Comparison of ENCODE assay signal across 1 cellular context in the genomic region with DNA sequence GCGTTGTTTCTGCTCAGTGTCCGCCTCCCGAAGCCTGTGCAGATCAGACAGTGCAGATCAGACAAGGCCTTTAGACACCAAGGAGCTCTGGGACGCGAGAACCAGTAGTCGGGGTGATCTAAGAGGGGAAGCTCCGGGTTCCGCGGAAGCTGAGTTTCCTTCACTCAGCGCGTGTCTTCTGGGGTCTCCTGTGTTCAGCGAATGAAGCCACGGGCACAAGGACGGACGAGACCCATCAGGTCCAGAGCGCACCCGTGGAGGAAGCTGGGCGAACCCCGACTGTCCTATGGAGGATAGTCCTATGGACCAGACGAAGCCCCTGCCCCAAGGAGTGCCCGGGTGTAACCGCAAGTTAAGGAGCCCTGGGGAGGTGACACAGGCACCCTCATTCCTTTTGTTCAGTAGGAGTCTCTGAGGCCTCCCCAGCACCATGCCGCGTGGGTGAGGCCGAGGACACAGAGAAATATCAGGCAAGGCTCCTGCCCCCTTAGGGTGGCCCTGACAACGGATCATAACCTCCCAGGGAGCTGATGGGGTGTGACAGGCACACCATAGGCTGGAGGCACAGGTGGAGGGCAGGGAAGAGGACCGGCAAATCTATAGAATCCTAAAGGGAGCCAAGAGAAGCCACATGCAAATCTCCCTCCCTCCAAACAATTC.
TF ChIP-seq lines count a peak whose summit lies in the region.

No MANE protein-coding gene starts in this region.

TF ChIP-seq in K562, 482 proteins besides CTCF, POLR2A, EP300 and RAD21 (continued from another document):
- TF ChIP-seq, protein P1, sequence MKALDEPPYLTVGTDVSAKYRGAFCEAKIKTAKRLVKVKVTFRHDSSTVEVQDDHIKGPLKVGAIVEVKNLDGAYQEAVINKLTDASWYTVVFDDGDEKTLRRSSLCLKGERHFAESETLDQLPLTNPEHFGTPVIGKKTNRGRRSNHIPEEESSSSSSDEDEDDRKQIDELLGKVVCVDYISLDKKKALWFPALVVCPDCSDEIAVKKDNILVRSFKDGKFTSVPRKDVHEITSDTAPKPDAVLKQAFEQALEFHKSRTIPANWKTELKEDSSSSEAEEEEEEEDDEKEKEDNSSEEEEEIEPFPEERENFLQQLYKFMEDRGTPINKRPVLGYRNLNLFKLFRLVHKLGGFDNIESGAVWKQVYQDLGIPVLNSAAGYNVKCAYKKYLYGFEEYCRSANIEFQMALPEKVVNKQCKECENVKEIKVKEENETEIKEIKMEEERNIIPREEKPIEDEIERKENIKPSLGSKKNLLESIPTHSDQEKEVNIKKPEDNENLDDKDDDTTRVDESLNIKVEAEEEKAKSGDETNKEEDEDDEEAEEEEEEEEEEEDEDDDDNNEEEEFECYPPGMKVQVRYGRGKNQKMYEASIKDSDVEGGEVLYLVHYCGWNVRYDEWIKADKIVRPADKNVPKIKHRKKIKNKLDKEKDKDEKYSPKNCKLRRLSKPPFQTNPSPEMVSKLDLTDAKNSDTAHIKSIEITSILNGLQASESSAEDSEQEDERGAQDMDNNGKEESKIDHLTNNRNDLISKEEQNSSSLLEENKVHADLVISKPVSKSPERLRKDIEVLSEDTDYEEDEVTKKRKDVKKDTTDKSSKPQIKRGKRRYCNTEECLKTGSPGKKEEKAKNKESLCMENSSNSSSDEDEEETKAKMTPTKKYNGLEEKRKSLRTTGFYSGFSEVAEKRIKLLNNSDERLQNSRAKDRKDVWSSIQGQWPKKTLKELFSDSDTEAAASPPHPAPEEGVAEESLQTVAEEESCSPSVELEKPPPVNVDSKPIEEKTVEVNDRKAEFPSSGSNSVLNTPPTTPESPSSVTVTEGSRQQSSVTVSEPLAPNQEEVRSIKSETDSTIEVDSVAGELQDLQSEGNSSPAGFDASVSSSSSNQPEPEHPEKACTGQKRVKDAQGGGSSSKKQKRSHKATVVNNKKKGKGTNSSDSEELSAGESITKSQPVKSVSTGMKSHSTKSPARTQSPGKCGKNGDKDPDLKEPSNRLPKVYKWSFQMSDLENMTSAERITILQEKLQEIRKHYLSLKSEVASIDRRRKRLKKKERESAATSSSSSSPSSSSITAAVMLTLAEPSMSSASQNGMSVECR (CRISPR knock-in tag; IDR thresholded peaks at IDR 0.05) = peak; percentile 38; the same call in 1 of the 2 replicates
- TF ChIP-seq SP2 (IDR thresholded peaks at IDR 0.05; ENCODE audit: extremely low read depth, low read depth, low read length, poor library complexity, severe bottlenecking) (no peak), GABPB2 (CRISPR knock-in tag; conservative IDR thresholded peaks at IDR 0.05) (no peak), HNRNPL (IDR thresholded peaks at IDR 0.05; ENCODE audit: low read depth, low read length) (no peak), ZNF589 (CRISPR knock-in tag; IDR thresholded peaks at IDR 0.05; ENCODE audit: low read depth) (0 out of 2 replicates have a peak, but pooled peaks have one; percentile 15)
